In the genomic region with DNA sequence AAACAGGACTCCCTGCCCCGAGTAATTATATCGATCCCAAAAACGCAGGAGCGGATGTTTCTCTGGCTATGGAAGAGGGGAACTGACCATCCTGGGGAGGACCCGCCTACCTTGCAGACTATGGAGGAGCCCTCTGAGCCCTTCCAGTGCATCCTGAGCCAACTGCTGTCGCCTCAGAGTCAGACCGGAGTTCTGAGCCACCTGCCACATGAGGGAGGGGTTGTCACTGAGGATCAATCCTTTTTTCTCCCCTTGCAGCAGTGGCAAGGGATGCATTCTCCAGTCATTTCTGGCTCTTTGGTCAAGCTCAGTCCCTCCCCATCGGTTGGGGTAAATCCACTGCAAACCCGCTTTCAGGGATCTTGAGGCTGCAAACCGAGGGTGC, we compare ENCODE assay signal across 7 cellular contexts. TPM values are rescaled to one million over a fixed set of nuclear protein-coding genes. Genes with fewer than 3 reads are reported as not detected.
DNase-seq lines count a peak whose midpoint lies in the region; FAIRE-seq and TF ChIP-seq lines count a peak whose summit lies in the region.

No MANE protein-coding gene starts in this region.

- H3K79me2 ChIP-seq in osteoblast (ENCODE audit: insufficient read depth, low read length): peaks cover 27% of the 10 kb centered on the region

- H3K27ac ChIP-seq in duodenal mucosa (ENCODE audit: low read depth, low read length) (no peak overlapping the region), osteoblast (ENCODE audit: low read depth, low read length) (peak overlapping the region; percentile 56)

- peak; percentile 4 for FAIRE-seq in GM19239 (lab: Jason Lieb, UNC)

- no peak for DNase-seq in GM19239 (ENCODE audit: insufficient read length, low spot score)
- peak; percentile 17 for DNase-seq in NCI-H82 treated with DMSO at 0.1 percent for 48 hours (lab: John Stamatoyannopoulos, UW; ENCODE audit: unreplicated experiment)
- DNase-seq in osteoblast (ENCODE audit: insufficient read length, low spot score, missing footprints): no peak
- no peak for DNase-seq in ureter (ENCODE audit: low spot score)
- no peak for DNase-seq in foreskin melanocyte
- DNase-seq in cerebellum (ENCODE audit: low spot score): no peak

- H3K9me3 ChIP-seq in duodenal mucosa (ENCODE audit: control insufficient read depth in 1 of 2, low read length in 2 of 2): no peaks in the 10 kb centered on the region
- H3K9me3 ChIP-seq in osteoblast (ENCODE audit: low read depth, low read length): no peaks in the 10 kb centered on the region

- H3K9ac ChIP-seq in duodenal mucosa (ENCODE audit: low read depth in 1 of 2, low read length in 2 of 2): peak overlapping the region; percentile 70 to 88

- peak overlapping the region; percentile 97 for H3K4me2 ChIP-seq in osteoblast (ENCODE audit: insufficient read depth, low read length)

- H3K4me1 ChIP-seq in duodenal mucosa (ENCODE audit: control insufficient read depth in 1 of 2, insufficient read depth in 2 of 2, low read length in 2 of 2) (peaks cover 11 to 20% of the 10 kb centered on the region in 2 donors), osteoblast (ENCODE audit: insufficient read depth, low read length) (peaks cover 14% of the 10 kb centered on the region)

- H3K4me3 ChIP-seq in duodenal mucosa (ENCODE audit: low read depth in 1 of 2, low read length in 2 of 2) (peak overlapping the region; percentile 84 to 92), osteoblast (ENCODE audit: insufficient read depth, low read length) (peak overlapping the region; percentile 92)

- H3K27me3 ChIP-seq in duodenal mucosa (ENCODE audit: control insufficient read depth in 1 of 2, insufficient read depth in 2 of 2, low read length in 2 of 2): no peaks in the 10 kb centered on the region
- no peaks in the 10 kb centered on the region for H3K27me3 ChIP-seq in osteoblast (ENCODE audit: insufficient read depth, low read length)

- peak overlapping the region; percentile 89 for H2AFZ ChIP-seq in osteoblast (ENCODE audit: low read length)

- H4K20me1 ChIP-seq in osteoblast (ENCODE audit: insufficient read depth, low read length): no peaks in the 10 kb centered on the region

- H3K36me3 ChIP-seq in duodenal mucosa (ENCODE audit: control insufficient read depth in 1 of 2, insufficient read depth in 2 of 2, low read length in 2 of 2) (peaks cover 0 to 20% of the 10 kb centered on the region in 2 donors), osteoblast (ENCODE audit: insufficient read depth, low read length) (peaks cover 20% of the 10 kb centered on the region)

- no peak for TF ChIP-seq CTCF in osteoblast (IDR thresholded peaks at IDR 0.05; ENCODE audit: extremely low read depth, low read depth, low read length)

RNA-seq across cellular contexts. Expression of a gene that starts 0.7 kb away (rescaled TPM):
- total RNA-seq in osteoblast (10.9 and 11.5 TPM in 2 replicates), ureter (19.3 TPM), cerebellum (39.7 TPM)

RNA-seq across cellular contexts. Expression of a gene that starts 6.6 kb away (rescaled TPM):
- 241 and 267 TPM in 2 replicates for total RNA-seq in osteoblast
- 217 TPM for total RNA-seq in ureter
- total RNA-seq in cerebellum: 146 TPM

RNA-seq across cellular contexts. Expression of a gene that starts 17.4 kb away (rescaled TPM):
- total RNA-seq in osteoblast (15.0 and 15.9 TPM in 2 replicates), ureter (35.2 TPM), cerebellum (12.6 TPM)

RNA-seq across cellular contexts. Expression of a gene that starts 23.9 kb away (rescaled TPM):
- 130 and 140 TPM in 2 replicates for total RNA-seq in osteoblast
- 100 TPM for total RNA-seq in ureter
- total RNA-seq in cerebellum: 35.6 TPM

RNA-seq across cellular contexts. Expression of a gene that starts 36.6 kb away (rescaled TPM):
- total RNA-seq in osteoblast (31.1 and 32.1 TPM in 2 replicates), ureter (11.5 TPM), cerebellum (11.2 TPM)
